ENCODE assay signal across 3 cellular contexts in the genomic region with DNA sequence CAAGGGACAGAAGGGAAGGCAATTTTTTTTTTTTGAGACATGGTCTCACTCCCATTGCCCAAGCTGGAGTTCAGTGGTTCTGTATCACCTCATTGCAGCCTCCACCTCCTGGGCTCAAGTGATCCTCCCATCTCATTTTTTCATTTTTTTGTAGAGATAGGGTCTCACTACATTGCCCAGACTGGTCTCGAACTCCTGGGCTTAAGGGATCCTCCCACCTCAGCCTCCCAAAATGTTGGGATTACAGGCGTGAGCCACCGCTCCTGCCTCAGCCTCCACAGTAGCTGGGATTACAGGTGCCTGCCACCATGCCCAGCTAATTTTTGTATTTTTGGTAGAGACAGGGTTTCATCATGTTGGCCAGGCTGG. TPM values are rescaled to one million over a fixed set of nuclear protein-coding genes. Genes with fewer than 3 reads are reported as not detected.
"Had no signal": no experiment of that assay in that cellular context is flagged by ENCODE, and none has a peak within 500 bp of the region (broad histone marks: within the 10 kb centered on the region; RNA-seq: fewer than 3 reads in every experiment).

No MANE protein-coding gene starts in this region.

RNA-seq across cellular contexts. Expression of a gene that starts 34.6 kb away (rescaled TPM):
- total RNA-seq: LHCN-M2, M059J, MCF 10A had no signal
